26 cellular contexts compared by ENCODE assay signal in genomic region chr5:109335114-109335513, GRCh38.
"Had no signal": no experiment of that assay in that cellular context is flagged by ENCODE, and none has a peak within 500 bp of the region (broad histone marks: within the 10 kb centered on the region; RNA-seq: fewer than 3 reads in every experiment).

No MANE protein-coding gene starts in this region.

- H3K9me3 Mint-ChIP-seq: activated CD4-positive, alpha-beta memory T cell treated with anti-CD3 and anti-CD28 coated beads, Interleukin-2, amount 10 ng/mL, durations not matched to agents 7 days and 5 days; activated naive CD4-positive, alpha-beta T cell treated with anti-CD3 and anti-CD28 coated beads for 36 hours; activated naive CD8-positive, alpha-beta T cell treated with anti-CD3 and anti-CD28 coated beads, Interleukin-2, amount 50 U/mL, for 24 hours; activated T-helper 2 cell treated with anti-CD3 and anti-CD28 coated beads, Interferon-gamma antibody, Interleukin-2, Interleukin-4, amounts not matched to agents 10 μg/mL and 5 μg/mL and 100 μg/mL, durations not matched to agents 14 hours and 24 hours and 36 hours; stimulated activated naive CD8-positive, alpha-beta T cell treated with anti-CD3 and anti-CD28 coated beads, Interleukin-15, amount 100 ng/mL, for 72 hours; type B pancreatic cell had no signal

- H2AFZ ChIP-seq: neural progenitor cell had no signal

- H3K4me2 ChIP-seq: neural progenitor cell, SK-N-SH had no signal

- ATAC-seq: activated CD8-positive, alpha-beta memory T cell treated with anti-CD3 and anti-CD28 coated beads, Interleukin-2, amount 10 ng/mL, durations not matched to agents 7 days and 5 days; activated naive CD8-positive, alpha-beta T cell treated with anti-CD3 and anti-CD28 coated beads, Interleukin-2, amount 50 U/mL, for 24 hours; left lobe of liver; stimulated activated naive CD8-positive, alpha-beta T cell treated with anti-CD3 and anti-CD28 coated beads, Interleukin-15, amount 100 ng/mL, for 72 hours had no signal

- H3K4me3 ChIP-seq: esophagus muscularis mucosa, neural progenitor cell, testis had no signal

- H3K27me3 ChIP-seq: brain microvascular endothelial cell, esophagus muscularis mucosa, neural progenitor cell, testis had no signal

- H3K27ac ChIP-seq: brain microvascular endothelial cell, neural progenitor cell, testis had no signal

- H3K27ac Mint-ChIP-seq: activated CD4-positive, alpha-beta memory T cell treated with anti-CD3 and anti-CD28 coated beads, Interleukin-2, amount 10 ng/mL, durations not matched to agents 7 days and 5 days; activated CD8-positive, alpha-beta memory T cell treated with anti-CD3 and anti-CD28 coated beads, Interleukin-2, amount 10 ng/mL, durations not matched to agents 7 days and 5 days; activated naive CD4-positive, alpha-beta T cell treated with anti-CD3 and anti-CD28 coated beads for 36 hours; activated naive CD8-positive, alpha-beta T cell treated with anti-CD3 and anti-CD28 coated beads, Interleukin-2, amount 50 U/mL, for 24 hours; activated T-helper 2 cell treated with anti-CD3 and anti-CD28 coated beads, Interferon-gamma antibody, Interleukin-2, Interleukin-4, amounts not matched to agents 10 μg/mL and 5 μg/mL and 100 μg/mL, durations not matched to agents 14 hours and 24 hours and 36 hours; neural progenitor cell; progenitor cell of endocrine pancreas; type B pancreatic cell had no signal

- H3K9ac ChIP-seq: neural progenitor cell, SK-N-SH had no signal

- H3K27me3 Mint-ChIP-seq: activated CD4-positive, alpha-beta memory T cell treated with anti-CD3 and anti-CD28 coated beads, Interleukin-2, amount 10 ng/mL, durations not matched to agents 7 days and 5 days; activated CD8-positive, alpha-beta memory T cell treated with anti-CD3 and anti-CD28 coated beads, Interleukin-2, amount 10 ng/mL, durations not matched to agents 7 days and 5 days; activated naive CD8-positive, alpha-beta T cell treated with anti-CD3 and anti-CD28 coated beads, Interleukin-2, amount 50 U/mL, for 24 hours; naive B cell; progenitor cell of endocrine pancreas; stimulated activated naive CD8-positive, alpha-beta T cell treated with anti-CD3 and anti-CD28 coated beads, Interleukin-15, amount 100 ng/mL, for 72 hours; type B pancreatic cell had no signal

- FAIRE-seq: keratinocyte had no signal

- H3K9me3 ChIP-seq: esophagus muscularis mucosa, SK-N-SH, testis had no signal

- H3K4me3 Mint-ChIP-seq: activated CD4-positive, alpha-beta memory T cell treated with anti-CD3 and anti-CD28 coated beads, Interleukin-2, amount 10 ng/mL, durations not matched to agents 7 days and 5 days; activated CD8-positive, alpha-beta memory T cell treated with anti-CD3 and anti-CD28 coated beads, Interleukin-2, amount 10 ng/mL, durations not matched to agents 7 days and 5 days; activated naive CD4-positive, alpha-beta T cell treated with anti-CD3 and anti-CD28 coated beads for 36 hours; activated naive CD8-positive, alpha-beta T cell treated with anti-CD3 and anti-CD28 coated beads, Interleukin-2, amount 50 U/mL, for 24 hours; naive B cell; neural progenitor cell; stimulated activated naive CD8-positive, alpha-beta T cell treated with anti-CD3 and anti-CD28 coated beads, Interleukin-15, amount 100 ng/mL, for 72 hours; type B pancreatic cell had no signal

- DNase-seq: activated CD4-positive, alpha-beta memory T cell treated with anti-CD3 and anti-CD28 coated beads, Interleukin-2, amount 10 ng/mL, durations not matched to agents 7 days and 5 days; activated CD4-positive, alpha-beta T cell treated with anti-CD3 and anti-CD28 coated beads for 48 hours; activated CD4-positive, CD25-positive, alpha-beta regulatory T cell; activated CD8-positive, alpha-beta memory T cell treated with anti-CD3 and anti-CD28 coated beads, Interleukin-2, amount 10 ng/mL, durations not matched to agents 7 days and 5 days; activated naive CD4-positive, alpha-beta T cell treated with anti-CD3 and anti-CD28 coated beads for 36 hours; activated naive CD8-positive, alpha-beta T cell treated with anti-CD3 and anti-CD28 coated beads, Interleukin-2, amount 50 U/mL, for 24 hours; anterior cingulate cortex; brain microvascular endothelial cell; cortex of kidney; effector CD8-positive, alpha-beta T cell; mammary epithelial cell; midbrain; naive B cell; SK-N-SH; small intestine; stimulated activated CD4-positive, alpha-beta T cell treated with anti-CD3 and anti-CD28 coated beads, Interleukin-15, amount 100 ng/mL, for 24 hours; stimulated activated CD4-positive, alpha-beta T cell treated with anti-CD3 and anti-CD28 coated beads, Interleukin-2, amount 100 ng/mL, for 48 hours; stimulated activated naive CD8-positive, alpha-beta T cell treated with anti-CD3 and anti-CD28 coated beads, Interleukin-15, amount 100 ng/mL, for 72 hours; testis had no signal

- H3K4me1 ChIP-seq: testis had no signal

- H3K4me1 Mint-ChIP-seq: activated CD4-positive, alpha-beta memory T cell treated with anti-CD3 and anti-CD28 coated beads, Interleukin-2, amount 10 ng/mL, durations not matched to agents 7 days and 5 days; activated CD8-positive, alpha-beta memory T cell treated with anti-CD3 and anti-CD28 coated beads, Interleukin-2, amount 10 ng/mL, durations not matched to agents 7 days and 5 days; activated naive CD8-positive, alpha-beta T cell treated with anti-CD3 and anti-CD28 coated beads, Interleukin-2, amount 50 U/mL, for 24 hours; stimulated activated naive CD8-positive, alpha-beta T cell treated with anti-CD3 and anti-CD28 coated beads, Interleukin-15, amount 100 ng/mL, for 72 hours had no signal
